8 cellular contexts compared by ENCODE assay signal in the genomic region with DNA sequence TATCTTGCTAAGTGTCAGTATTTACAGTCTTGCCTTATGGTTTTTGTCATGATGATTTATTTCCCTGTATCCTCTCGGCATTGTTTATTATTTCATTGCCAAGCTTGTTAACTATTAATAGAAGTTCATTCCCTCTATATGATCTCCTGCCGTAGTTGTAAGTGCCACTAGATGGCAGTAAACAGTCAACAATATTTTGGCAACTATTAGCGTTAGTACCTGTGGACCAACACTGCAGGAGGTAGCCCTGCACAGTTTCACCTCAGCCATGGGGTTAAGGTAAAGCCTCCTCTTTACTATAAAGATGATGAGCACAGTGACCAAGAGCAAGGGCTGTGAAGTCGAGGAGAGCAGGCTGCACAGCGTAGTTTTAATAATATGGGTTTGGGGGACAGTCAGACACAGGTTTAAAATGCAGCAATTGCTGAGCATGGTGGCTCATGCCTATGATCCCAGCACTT. TPM values are rescaled to one million over a fixed set of nuclear protein-coding genes. Genes with fewer than 3 reads are reported as not detected.
A peak's percentile ranks its signal among the peaks of the same experiment; 100 is the strongest.
DNase-seq lines count a peak whose midpoint lies in the region; ATAC-seq, FAIRE-seq and TF ChIP-seq lines count a peak whose summit lies in the region.

No MANE protein-coding gene starts in this region.

- no peak for TF ChIP-seq POLR2A in gastrocnemius medialis (IDR thresholded peaks at IDR 0.05)

- H3K27me3 ChIP-seq in DOHH2 (ENCODE audit: control insufficient read depth, low read length) (no peaks in the 10 kb centered on the region), astrocyte (ENCODE audit: insufficient read depth, low read length) (no peaks in the 10 kb centered on the region), gastrocnemius medialis (no peaks in the 10 kb centered on the region)

- H3K36me3 ChIP-seq in DOHH2 (ENCODE audit: control insufficient read depth, low read length) (no peaks in the 10 kb centered on the region), astrocyte (ENCODE audit: insufficient read depth, low read length) (no peaks in the 10 kb centered on the region), gastrocnemius medialis (no peaks in the 10 kb centered on the region)

- no peak overlapping the region for H3K4me2 ChIP-seq in DOHH2 (ENCODE audit: low read length)
- no peak overlapping the region for H3K4me2 ChIP-seq in astrocyte (ENCODE audit: low read length)

- in situ Hi-C loops in gastrocnemius medialis (cut with MboI; ENCODE audit: low sequenced_read_pairs in 4 of 4) = loop anchor here in 1 of 4 donors (10.0 kb wide), 1 partner anchor 278 kb away; no protein-coding TSS in a partner anchor

- H3K27ac ChIP-seq in DOHH2 (ENCODE audit: low read depth, low read length) (no peak overlapping the region), astrocyte (ENCODE audit: low read depth, low read length) (no peak overlapping the region), gastrocnemius medialis (no peak overlapping the region)

- ATAC-seq in GM21381 (IDR thresholded peaks at IDR 0.05; ENCODE audit: unreplicated experiment) (peak; percentile 71), gastrocnemius medialis (peak; percentile 74 to 87)

- TF ChIP-seq CTCF in DOHH2 (IDR thresholded peaks at IDR 0.05; ENCODE audit: low read depth, low read length, poor library complexity, severe bottlenecking) (peak; percentile 88), astrocyte (IDR thresholded peaks at IDR 0.05; ENCODE audit: insufficient read depth, low read depth, low read length) (peak; percentile 89), gastrocnemius medialis (IDR thresholded peaks at IDR 0.05 in 4 of 5, conservative IDR thresholded peaks at IDR 0.05 in 1 of 5) (peak; percentile 42 to 81 (median 60))

- H3K4me3 Mint-ChIP-seq in astrocyte (ENCODE audit: unreplicated experiment) = no peak overlapping the region

- H3K9me3 Mint-ChIP-seq in astrocyte (ENCODE audit: unreplicated experiment) = no peaks in the 10 kb centered on the region

- H3F3A ChIP-seq in DOHH2 (ENCODE audit: control insufficient read depth, insufficient read depth) = no peaks in the 10 kb centered on the region

- FAIRE-seq in astrocyte (lab: Jason Lieb, UNC) = no peak

- H3K36me3 Mint-ChIP-seq in astrocyte (ENCODE audit: low read depth, unreplicated experiment) = no peaks in the 10 kb centered on the region

- DNase-seq in LHCN-M2 (ENCODE audit: low read depth) = peak; percentile 36
- peak; percentile 64 for DNase-seq in RPMI8226
- DNase-seq in astrocyte (ENCODE audit: low read depth) = peak; percentile 20
- DNase-seq in hippocampal formation (lab: John Stamatoyannopoulos, UW) = peak; percentile 5 to 24
- DNase-seq in gastrocnemius medialis = no peak
- DNase-seq in NCI-H446 treated with DMSO at 0.1 percent for 48 hours (lab: John Stamatoyannopoulos, UW) = no peak

- H3K27ac Mint-ChIP-seq in astrocyte (ENCODE audit: unreplicated experiment) = no peak overlapping the region

- H3K9ac ChIP-seq in astrocyte (ENCODE audit: low read length) = no peak overlapping the region

- H3K4me3 ChIP-seq in DOHH2 (ENCODE audit: low read length) (no peak overlapping the region), astrocyte (ENCODE audit: insufficient read depth, low read depth, low read length) (no peak overlapping the region), gastrocnemius medialis (no peak overlapping the region)

- intact Hi-C loops in gastrocnemius medialis (cut with DNase I; ENCODE audit: low total_unique reads) = loop anchor here (1.0 to 2.0 kb wide), 2 partner anchors 26 to 276 kb away; a partner anchor contains a TSS

- no peaks in the 10 kb centered on the region for H3K4me1 Mint-ChIP-seq in astrocyte (ENCODE audit: low read depth, unreplicated experiment)

- H3K79me2 ChIP-seq in DOHH2 (ENCODE audit: control insufficient read depth, low read length) = no peaks in the 10 kb centered on the region
- no peaks in the 10 kb centered on the region for H3K79me2 ChIP-seq in astrocyte (ENCODE audit: insufficient read depth, low read length)

- H3K9me3 ChIP-seq in DOHH2 (ENCODE audit: control insufficient read depth, insufficient read depth, low read length) = no peaks in the 10 kb centered on the region
- no peaks in the 10 kb centered on the region for H3K9me3 ChIP-seq in astrocyte (ENCODE audit: insufficient read depth, low read depth, low read length)
- no peaks in the 10 kb centered on the region for H3K9me3 ChIP-seq in gastrocnemius medialis

- no peaks in the 10 kb centered on the region for H3K4me1 ChIP-seq in DOHH2 (ENCODE audit: control insufficient read depth, low read length)
- no peaks in the 10 kb centered on the region for H3K4me1 ChIP-seq in astrocyte (ENCODE audit: insufficient read depth, low read length)
- no peaks in the 10 kb centered on the region for H3K4me1 ChIP-seq in gastrocnemius medialis

- peak overlapping the region; percentile 28 for H2AFZ ChIP-seq in astrocyte (ENCODE audit: low read depth, low read length)

- H3K27me3 Mint-ChIP-seq in astrocyte (ENCODE audit: low read depth, unreplicated experiment) = peaks cover 2% of the 10 kb centered on the region

- no peaks in the 10 kb centered on the region for H4K20me1 ChIP-seq in DOHH2 (ENCODE audit: control insufficient read depth, insufficient read depth, low read depth, low read length)
- no peaks in the 10 kb centered on the region for H4K20me1 ChIP-seq in astrocyte (ENCODE audit: insufficient read depth, low read length)

- no peaks in the 10 kb centered on the region for H3K9me2 ChIP-seq in DOHH2 (replicated peaks; ENCODE audit: control insufficient read depth, low read length)

RNA-seq across cellular contexts. Expression of a gene that starts 26.1 kb away (rescaled TPM):
- total RNA-seq in LHCN-M2 (2014; rRNA removed) = 2.1 and 5.0 TPM in 2 replicates
- polyA plus RNA-seq in LHCN-M2 (2012) = 1.6 TPM
- 19.4 and 21.5 TPM in 2 replicates for total RNA-seq in astrocyte
- 1 to 10 TPM; 2.0 to 4.6 (median 3.2) TPM for total RNA-seq in gastrocnemius medialis

Comparison
In these comparisons a context has a peak if more than half of its experiments do, and no peak if none do; other contexts are left out.
1. DNase-seq: peak in LHCN-M2 (single experiment), RPMI8226 (single experiment), astrocyte (single experiment) and hippocampal formation (2 of 2); none in gastrocnemius medialis (0 of 2) and NCI-H446 treated with DMSO at 0.1 percent for 48 hours (single experiment).
2. Peak in every context shown above with its lines, with median percentiles within 50 percentile points of each other: CTCF ChIP-seq.